ENCODE assay signal across 8 cellular contexts in the genomic region with DNA sequence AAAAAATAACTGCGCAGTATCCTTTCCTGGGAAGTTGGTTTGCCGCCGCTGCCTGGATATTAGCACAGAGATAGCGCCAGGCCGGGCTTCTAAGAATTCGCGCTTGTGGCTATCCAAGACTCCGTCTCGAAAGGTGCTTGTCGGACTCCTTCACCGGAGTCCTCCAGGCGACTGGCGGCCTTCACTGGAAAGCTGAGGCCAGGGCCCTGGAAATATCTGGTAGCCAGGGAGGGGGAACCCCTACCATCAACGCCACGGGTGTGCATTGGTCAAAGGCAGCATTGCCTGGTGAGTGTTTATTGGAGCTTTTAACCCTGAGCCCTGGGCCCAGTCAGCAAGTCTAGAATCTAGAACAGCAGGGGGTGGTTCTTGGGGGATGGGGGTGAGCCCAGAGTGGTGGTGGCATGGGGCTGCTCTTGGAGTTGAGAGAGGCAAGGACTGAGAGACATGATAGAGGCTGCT. TPM values are rescaled to one million over a fixed set of nuclear protein-coding genes. Genes with fewer than 3 reads are reported as not detected.
DNase-seq lines count a peak whose midpoint lies in the region; ATAC-seq, FAIRE-seq and TF ChIP-seq lines count a peak whose summit lies in the region.

No MANE protein-coding gene starts in this region.

- intact Hi-C loops in activated CD4-positive, alpha-beta memory T cell treated with anti-CD3 and anti-CD28 coated beads for 36 hours (cut with micrococcal nuclease) = loop anchor here (1.0 to 10.0 kb wide), 8 partner anchors 18 to 380 kb away; partner anchors contain the start of genes HDAC6, PQBP1, TBC1D25 and TFE3
- intact Hi-C loops in psoas muscle (cut with DNase I) = loop anchor here in 1 of 2 donors (10.0 kb wide), 1 partner anchor 275 kb away; no protein-coding TSS in a partner anchor

- H4K20me1 ChIP-seq in BLaER1 treated with 17β-estradiol and CSF1 and Interleukin-3, amounts not matched to agents 10 nM and 100 nM = peaks cover 28 to 64% (median 42%) of the 10 kb centered on the region in 11 experiments; a peak in 21 of 22 replicates

- H3K9ac ChIP-seq in BLaER1 treated with 17β-estradiol and CSF1 and Interleukin-3, amounts not matched to agents 10 nM and 100 nM = peak overlapping the region; percentile 34 to 89 (median 74); a peak in 19 of 22 replicates

- no peak for FAIRE-seq in urothelium cell line (lab: Jason Lieb, UNC)

- H3K27ac Mint-ChIP-seq in activated CD4-positive, alpha-beta memory T cell treated with anti-CD3 and anti-CD28 coated beads for 36 hours = peak overlapping the region; percentile 99
- peak overlapping the region; percentile 89 for H3K27ac Mint-ChIP-seq in glutamatergic neuron (ENCODE audit: unreplicated experiment)

- peak overlapping the region in 9 of 11 experiments; percentile 14 to 85 (median 69); a peak in 16 of 22 replicates for H3K27ac ChIP-seq in BLaER1 treated with 17β-estradiol and CSF1 and Interleukin-3, amounts not matched to agents 10 nM and 100 nM
- peak overlapping the region; percentile 70 for H3K27ac ChIP-seq in psoas muscle

- TF ChIP-seq CTCF in glutamatergic neuron (IDR thresholded peaks at IDR 0.05; ENCODE audit: partially characterized antibody, unreplicated experiment) = no peak
- no peak for TF ChIP-seq CTCF in psoas muscle (IDR thresholded peaks at IDR 0.05)

- DNase-seq in activated CD4-positive, alpha-beta memory T cell treated with anti-CD3 and anti-CD28 coated beads for 36 hours = peak; percentile 75
- DNase-seq in glutamatergic neuron (no peak), psoas muscle (no peak), cerebellar cortex (ENCODE audit: low spot score) (no peak), urothelium cell line (ENCODE audit: low spot score) (no peak), NCI-H82 treated with DMSO at 0.1 percent for 48 hours (lab: John Stamatoyannopoulos, UW; ENCODE audit: unreplicated experiment) (no peak)

- H3K9me3 Mint-ChIP-seq in activated CD4-positive, alpha-beta memory T cell treated with anti-CD3 and anti-CD28 coated beads for 36 hours = no peaks in the 10 kb centered on the region
- peaks cover 5% of the 10 kb centered on the region for H3K9me3 Mint-ChIP-seq in glutamatergic neuron (ENCODE audit: unreplicated experiment)

- CTCF ChIA-PET in activated CD4-positive, alpha-beta memory T cell treated with anti-CD3 and anti-CD28 coated beads for 36 hours (lab: Charles Lee) = interaction anchor here (0.6 to 1.6 kb wide), 4 partner anchors 18 to 27 kb away, joined by 3 to 6 read pairs (median 6); no protein-coding TSS in a partner anchor

- H3K9me3 ChIP-seq in BLaER1 treated with 17β-estradiol and CSF1 and Interleukin-3, amounts not matched to agents 10 nM and 100 nM (replicated peaks in 1 of 11) = peaks cover 0 to 7% (median 0%) of the 10 kb centered on the region in 11 experiments; a peak in 3 of 22 replicates
- H3K9me3 ChIP-seq in psoas muscle = no peaks in the 10 kb centered on the region

- peaks cover 74% of the 10 kb centered on the region for H3K36me3 Mint-ChIP-seq in activated CD4-positive, alpha-beta memory T cell treated with anti-CD3 and anti-CD28 coated beads for 36 hours
- H3K36me3 Mint-ChIP-seq in glutamatergic neuron (ENCODE audit: unreplicated experiment) = peaks cover 2% of the 10 kb centered on the region

- H3K4me3 Mint-ChIP-seq in activated CD4-positive, alpha-beta memory T cell treated with anti-CD3 and anti-CD28 coated beads for 36 hours = peak overlapping the region; percentile 98
- peak overlapping the region; percentile 71 for H3K4me3 Mint-ChIP-seq in glutamatergic neuron (ENCODE audit: unreplicated experiment)

- H3K27me3 Mint-ChIP-seq in activated CD4-positive, alpha-beta memory T cell treated with anti-CD3 and anti-CD28 coated beads for 36 hours = peaks cover 4% of the 10 kb centered on the region
- H3K27me3 Mint-ChIP-seq in glutamatergic neuron (ENCODE audit: unreplicated experiment) = peaks cover 5% of the 10 kb centered on the region

- H3K4me1 ChIP-seq in BLaER1 treated with 17β-estradiol and CSF1 and Interleukin-3, amounts not matched to agents 10 nM and 100 nM = peaks cover 24 to 50% (median 34%) of the 10 kb centered on the region in 10 experiments
- no peaks in the 10 kb centered on the region for H3K4me1 ChIP-seq in psoas muscle

- peaks cover 25 to 62% (median 49%) of the 10 kb centered on the region in 11 experiments; a peak in 21 of 22 replicates for H3K27me3 ChIP-seq in BLaER1 treated with 17β-estradiol and CSF1 and Interleukin-3, amounts not matched to agents 10 nM and 100 nM
- no peaks in the 10 kb centered on the region for H3K27me3 ChIP-seq in psoas muscle (ENCODE audit: insufficient read depth in 3 of 3, low read length in 2 of 3)

- peaks cover 40% of the 10 kb centered on the region for H3K4me1 Mint-ChIP-seq in activated CD4-positive, alpha-beta memory T cell treated with anti-CD3 and anti-CD28 coated beads for 36 hours (ENCODE audit: low read depth)
- H3K4me1 Mint-ChIP-seq in glutamatergic neuron (ENCODE audit: low read depth, unreplicated experiment) = peaks cover 15% of the 10 kb centered on the region

- WGBS in psoas muscle, 3 donors = 2 to 32% (median 3%) methylated on average over 11 to 15 of the region's 15 CpGs

- POLR2A ChIA-PET in activated CD4-positive, alpha-beta memory T cell treated with anti-CD3 and anti-CD28 coated beads for 36 hours (lab: Charles Lee) = interaction anchor here (0.6 to 8.8 kb wide), 7 partner anchors 9 to 321 kb away, joined by 3 to 286 read pairs (median 5); no protein-coding TSS in a partner anchor

- peak overlapping the region; percentile 52 to 85 (median 76) for H3K4me3 ChIP-seq in BLaER1 treated with 17β-estradiol and CSF1 and Interleukin-3, amounts not matched to agents 10 nM and 100 nM
- H3K4me3 ChIP-seq in psoas muscle = peak overlapping the region; percentile 62

- ATAC-seq in HG02981 (IDR thresholded peaks at IDR 0.05; ENCODE audit: unreplicated experiment) (peak; percentile 16), psoas muscle (peak in 3 of 4 donors; percentile 4 to 25 (median 9))

- H3K36me3 ChIP-seq in BLaER1 treated with 17β-estradiol and CSF1 and Interleukin-3, amounts not matched to agents 10 nM and 100 nM = peaks cover 16 to 47% (median 35%) of the 10 kb centered on the region in 11 experiments
- H3K36me3 ChIP-seq in psoas muscle (ENCODE audit: insufficient read depth in 1 of 2, low read depth in 1 of 2) = peaks cover 0 to 25% of the 10 kb centered on the region in 2 donors

- peak overlapping the region; percentile 58 to 87 (median 76) for H3K4me2 ChIP-seq in BLaER1 treated with 17β-estradiol and CSF1 and Interleukin-3, amounts not matched to agents 10 nM and 100 nM

RNA-seq across cellular contexts. Expression of gene PIM2, which starts 0.6 kb away (rescaled TPM):
- total RNA-seq in activated CD4-positive, alpha-beta memory T cell treated with anti-CD3 and anti-CD28 coated beads for 36 hours = 100 to 1,000 TPM; 386 to 401 TPM
- total RNA-seq in glutamatergic neuron (ENCODE audit: unreplicated experiment) (16.5 TPM), psoas muscle (1 to 10 TPM; 1.1 to 2.3 (median 1.6) TPM)
- polyA plus RNA-seq in psoas muscle = 1 to 10 TPM; 1.4 to 3.7 (median 1.6) TPM

RNA-seq across cellular contexts. Expression of gene SLC35A2, which starts 7.9 kb away (rescaled TPM):
- total RNA-seq in activated CD4-positive, alpha-beta memory T cell treated with anti-CD3 and anti-CD28 coated beads for 36 hours = 10 to 100 TPM; 16.9 to 19.2 TPM
- total RNA-seq in glutamatergic neuron (ENCODE audit: unreplicated experiment) (22.1 TPM), psoas muscle (10 to 100 TPM in 2 of 4 donors, 1 to 10 TPM in 2; 8.8 to 13.4 (median 11.2) TPM)
- polyA plus RNA-seq in psoas muscle = 10 to 100 TPM; 13.2 to 26.1 (median 19.7) TPM

RNA-seq across cellular contexts. Expression of gene PQBP1, which starts 21.7 kb away (rescaled TPM):
- total RNA-seq in activated CD4-positive, alpha-beta memory T cell treated with anti-CD3 and anti-CD28 coated beads for 36 hours = 10 to 100 TPM; 85.0 to 85.5 TPM
- total RNA-seq in glutamatergic neuron (ENCODE audit: unreplicated experiment) = 120 TPM
- 10 to 100 TPM; 51.8 to 65.7 (median 60.6) TPM for total RNA-seq in psoas muscle
- 10 to 100 TPM; 71.0 to 98.8 (median 77.2) TPM for polyA plus RNA-seq in psoas muscle

RNA-seq across cellular contexts. Expression of gene TIMM17B, which starts 21.8 kb away (rescaled TPM):
- 10 to 100 TPM; 83.8 to 86.6 TPM for total RNA-seq in activated CD4-positive, alpha-beta memory T cell treated with anti-CD3 and anti-CD28 coated beads for 36 hours
- total RNA-seq in glutamatergic neuron (ENCODE audit: unreplicated experiment) (71.8 TPM), psoas muscle (10 to 100 TPM; 56.6 to 76.2 (median 65.1) TPM)
- polyA plus RNA-seq in psoas muscle = 10 to 100 TPM; 63.1 to 91.6 (median 78.4) TPM

RNA-seq across cellular contexts. Expression of gene OTUD5, which starts 38.0 kb away (rescaled TPM):
- total RNA-seq in activated CD4-positive, alpha-beta memory T cell treated with anti-CD3 and anti-CD28 coated beads for 36 hours = 10 to 100 TPM; 83.4 to 85.4 TPM
- total RNA-seq in glutamatergic neuron (ENCODE audit: unreplicated experiment) (68.3 TPM), psoas muscle (10 to 100 TPM; 21.4 to 38.7 (median 28.5) TPM)
- polyA plus RNA-seq in psoas muscle = 10 to 100 TPM; 17.5 to 34.8 (median 18.6) TPM

Comparison
In these comparisons a context has a peak if more than half of its experiments do, and no peak if none do; other contexts are left out.
1. RNA of gene PIM2, which starts 0.6 kb away (total RNA-seq): 386 to 401 TPM in activated CD4-positive, alpha-beta memory T cell treated with anti-CD3 and anti-CD28 coated beads for 36 hours; 16.5 TPM in glutamatergic neuron (single experiment) and 1.1 to 2.3 TPM in psoas muscle; every median in the first group is over 10 times any median in the second.